8 cellular contexts compared by ENCODE assay signal in the genomic region with DNA sequence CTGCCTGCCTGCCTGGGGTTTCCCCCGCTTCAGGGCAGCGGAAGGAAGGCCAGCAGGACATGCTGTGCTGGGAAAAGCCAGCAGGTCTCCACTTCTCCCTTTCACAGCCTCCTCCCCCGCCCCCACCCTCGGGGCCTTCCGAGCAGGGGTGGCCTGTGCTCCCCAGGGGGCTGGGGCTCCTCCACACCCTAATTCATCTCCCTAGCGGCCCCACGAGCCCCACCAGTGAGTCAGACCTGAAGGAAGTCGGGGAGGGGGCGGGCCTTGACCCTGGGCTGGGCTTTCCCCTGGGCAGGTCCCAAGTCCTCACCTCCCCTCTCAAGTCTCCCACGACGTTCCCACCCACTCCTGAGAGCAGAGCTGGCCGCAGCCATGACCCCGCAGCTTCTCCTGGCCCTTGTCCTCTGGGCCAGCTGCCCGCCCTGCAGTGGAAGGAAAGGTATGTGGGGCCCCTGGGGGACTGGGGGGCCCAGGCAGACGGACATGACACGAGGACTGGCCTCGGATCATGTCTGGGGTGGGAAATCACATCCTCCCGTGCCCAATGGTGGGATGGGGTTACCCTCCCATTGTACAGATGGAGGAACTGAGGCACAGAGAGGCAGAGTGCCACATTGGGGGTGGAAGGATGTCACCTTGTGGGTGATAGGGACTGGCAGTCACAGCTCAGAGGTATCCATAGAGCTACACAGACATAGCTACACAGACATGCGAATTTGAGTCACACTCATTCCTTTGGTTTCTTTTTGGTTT. TPM values are rescaled to one million over a fixed set of nuclear protein-coding genes. Genes with fewer than 3 reads are reported as not detected.
DNase-seq lines count a peak whose midpoint lies in the region; ATAC-seq, FAIRE-seq and TF ChIP-seq lines count a peak whose summit lies in the region.

A gene (plus strand): TSS at position 345 of the 753 bp plus-strand sequence. CDS start 28 bp downstream, at position 373.

- peak; percentile 80 for DNase-seq in activated CD8-positive, alpha-beta memory T cell treated with anti-CD3 and anti-CD28 coated beads for 24 hours
- no peak for DNase-seq in activated CD8-positive, alpha-beta memory T cell treated with anti-CD3 and anti-CD28 coated beads, Interleukin-2, amount 50 U/mL, for 4 hours
- DNase-seq in T1000 (lab: John Stamatoyannopoulos, UW) (peak; percentile 50), fibroblast of the aortic adventitia (ENCODE audit: low read depth) (peak; percentile 32), D721Med (ENCODE audit: insufficient read length, low spot score) (no peak)
- peak; percentile 54 for DNase-seq in stimulated activated CD4-positive, alpha-beta T cell treated with anti-CD3 and anti-CD28 coated beads, Interleukin-12 subunit alpha, Interleukin-12 subunit beta, amount 100 ng/mL, for 4 hours

- H3K4me3 ChIP-seq in fibroblast of the aortic adventitia (ENCODE audit: low read depth, low read length), result no peak within 1 kb of the TSS

- FAIRE-seq in D721Med (lab: Jason Lieb, UNC), result no peak

- peak; percentile 54 for ATAC-seq in HG02763 (IDR thresholded peaks at IDR 0.05; ENCODE audit: unreplicated experiment)
- ATAC-seq in GM19328 (IDR thresholded peaks at IDR 0.05; ENCODE audit: unreplicated experiment), result no peak

- no peak for TF ChIP-seq CTCF in fibroblast of the aortic adventitia (IDR thresholded peaks at IDR 0.05; ENCODE audit: insufficient read depth, low read length)
- no peak for TF ChIP-seq CTCF in D721Med (IDR thresholded peaks at IDR 0.05; ENCODE audit: insufficient read depth, missing control alignments)

RNA-seq across cellular contexts. Expression of the gene that starts here (rescaled TPM):
- total RNA-seq in fibroblast of the aortic adventitia (ENCODE audit: low replicate concordance), result 0.33 TPM in 1 of 2 replicates, not detected in the other

Comparison
In these comparisons a context has a peak if more than half of its experiments do, and no peak if none do; other contexts are left out.
1. DNase-seq: peak in activated CD8-positive, alpha-beta memory T cell treated with anti-CD3 and anti-CD28 coated beads for 24 hours (single experiment), T1000 (single experiment) and stimulated activated CD4-positive, alpha-beta T cell treated with anti-CD3 and anti-CD28 coated beads, Interleukin-12 subunit alpha, Interleukin-12 subunit beta, amount 100 ng/mL, for 4 hours (single experiment); none in activated CD8-positive, alpha-beta memory T cell treated with anti-CD3 and anti-CD28 coated beads, Interleukin-2, amount 50 U/mL, for 4 hours (single experiment) and D721Med (single experiment).
2. Peak in DNase-seq in fibroblast of the aortic adventitia; RNA of the gene not detected or under 1 TPM.